ENCODE assay signal across 1 cellular context in genomic region chr5:34838785-34839714, GRCh38.
TF ChIP-seq lines count a peak whose summit lies in the region.

Gene TTC23L, plus strand, starts transcription at chr5:34839164. Its CDS starts 1,508 bp downstream, at chr5:34840672.

TF ChIP-seq in HepG2, 621 proteins besides CTCF, POLR2A, EP300 and RAD21 (continued from another document and continues in another):
- peak; percentile 89; the same call in 1 of the 2 replicates for TF ChIP-seq NFAT5 (CRISPR knock-in tag; IDR thresholded peaks at IDR 0.05)
- TF ChIP-seq ZNF768 (CRISPR knock-in tag; IDR thresholded peaks at IDR 0.05) = peak; percentile 90
- TF ChIP-seq ZFP41 (CRISPR knock-in tag; IDR thresholded peaks at IDR 0.05; ENCODE audit: borderline replicate concordance) = peak; percentile 47; the same call in 1 of the 2 replicates
- TF ChIP-seq SPEN (CRISPR knock-in tag; IDR thresholded peaks at IDR 0.05; ENCODE audit: low read depth) = peak; percentile 90
- peak; percentile 100 for TF ChIP-seq ZNF777 (CRISPR knock-in tag; IDR thresholded peaks at IDR 0.05)
- peak; percentile 53 for TF ChIP-seq E2F5 (CRISPR knock-in tag; conservative IDR thresholded peaks at IDR 0.05)
- peak; percentile 19; the same call in 1 of the 2 replicates for TF ChIP-seq ZNF747 (CRISPR knock-in tag; IDR thresholded peaks at IDR 0.05; ENCODE audit: borderline replicate concordance)
- TF ChIP-seq HMG20A (CRISPR knock-in tag; IDR thresholded peaks at IDR 0.05; ENCODE audit: borderline replicate concordance) = peak; percentile 20; the same call in 1 of the 2 replicates
- peak; percentile 63; the same call in 1 of the 2 replicates for TF ChIP-seq ZNF414 (CRISPR knock-in tag; IDR thresholded peaks at IDR 0.05)
- no peak for TF ChIP-seq KDM6A (CRISPR knock-in tag; IDR thresholded peaks at IDR 0.05; ENCODE audit: low read depth)
- peak; percentile 75; the same call in 1 of the 2 replicates for TF ChIP-seq ZNF503 (CRISPR knock-in tag; IDR thresholded peaks at IDR 0.05)
- no peak for TF ChIP-seq ZNF20 (CRISPR knock-in tag; IDR thresholded peaks at IDR 0.05)
- no peak for TF ChIP-seq YY1 (IDR thresholded peaks at IDR 0.05; ENCODE audit: insufficient read depth, insufficient replicate concordance, low read depth, low read length)
- TF ChIP-seq THAP9 (CRISPR knock-in tag; IDR thresholded peaks at IDR 0.05; ENCODE audit: borderline replicate concordance) = peak; percentile 95; the same call in 1 of the 2 replicates
- TF ChIP-seq ZBTB26 (CRISPR knock-in tag; IDR thresholded peaks at IDR 0.05; ENCODE audit: borderline replicate concordance) = peak; percentile 28
- peak; percentile 75; the same call in 1 of the 2 replicates for TF ChIP-seq GPN1 (CRISPR knock-in tag; IDR thresholded peaks at IDR 0.05; ENCODE audit: borderline replicate concordance)
- peak; percentile 92 for TF ChIP-seq HNRNPLL (IDR thresholded peaks at IDR 0.05; ENCODE audit: low read depth, low read length, poor library complexity, severe bottlenecking)
- peak; percentile 69 for TF ChIP-seq MYC (CRISPR knock-in tag; IDR thresholded peaks at IDR 0.05; ENCODE audit: borderline replicate concordance)
- no peak for TF ChIP-seq MZF1 (CRISPR knock-in tag; IDR thresholded peaks at IDR 0.05; ENCODE audit: borderline replicate concordance)
- peak; percentile 93; the same call in 1 of the 2 replicates for TF ChIP-seq GTF3A (CRISPR knock-in tag; conservative IDR thresholded peaks at IDR 0.05)
- TF ChIP-seq ZNF263 (CRISPR knock-in tag; IDR thresholded peaks at IDR 0.05) = peak; percentile 66; the same call in 1 of the 2 replicates
- no peak for TF ChIP-seq ATF1 (CRISPR knock-in tag; IDR thresholded peaks at IDR 0.05)
- TF ChIP-seq DMTF1 (CRISPR knock-in tag; IDR thresholded peaks at IDR 0.05) = no peak
- no peak for TF ChIP-seq STAT5B (CRISPR knock-in tag; IDR thresholded peaks at IDR 0.05)
- TF ChIP-seq ZBTB40 (IDR thresholded peaks at IDR 0.05) = peak; percentile 52; the same call in 1 of the 2 replicates
- peak; percentile 85 for TF ChIP-seq ZBTB40 (CRISPR knock-in tag; IDR thresholded peaks at IDR 0.05)
- TF ChIP-seq NR2F1 (CRISPR knock-in tag; IDR thresholded peaks at IDR 0.05) = peak; percentile 24 to 35; a peak in 1 of 4 replicates
- peak; percentile 95 for TF ChIP-seq POGZ (CRISPR knock-in tag; IDR thresholded peaks at IDR 0.05)
- TF ChIP-seq HNRNPUL1 (IDR thresholded peaks at IDR 0.05; ENCODE audit: low read depth, low read length) = no peak; the same call in 1 of the 2 replicates
